ENCODE assay signal across 30 cellular contexts in the genomic region with DNA sequence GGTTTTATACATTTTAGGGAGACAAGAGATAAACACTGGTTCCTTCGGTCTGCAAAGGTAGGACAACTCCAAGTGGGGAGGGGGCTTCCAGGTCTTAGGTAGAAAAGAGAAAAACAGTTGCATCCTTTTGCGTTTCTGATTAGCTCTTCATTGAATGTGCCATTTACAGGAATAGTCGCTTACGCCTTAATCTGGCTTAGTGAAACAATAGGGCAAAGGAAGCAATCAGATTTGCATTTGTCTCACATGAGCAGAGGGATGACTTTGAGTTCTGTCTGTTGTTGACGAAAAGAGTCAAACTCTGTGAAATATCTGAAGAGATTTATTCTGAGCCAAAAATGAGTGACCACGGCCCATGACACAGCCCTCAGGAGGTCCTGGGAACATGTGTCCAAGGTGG.
"Had no signal": no experiment of that assay in that cellular context is flagged by ENCODE, and none has a peak within 500 bp of the region (broad histone marks: within the 10 kb centered on the region; RNA-seq: fewer than 3 reads in every experiment).

No MANE protein-coding gene starts in this region.

- H3K4me3 ChIP-seq: adrenal gland, body of pancreas, breast epithelium, cardiac muscle cell, colonic mucosa, gastrocnemius medialis had no signal

- H3K9me3 ChIP-seq: adrenal gland, body of pancreas, breast epithelium, colonic mucosa, gastrocnemius medialis had no signal

- ATAC-seq: activated CD4-positive, CD25-positive, alpha-beta regulatory T cell treated with anti-CD3 and anti-CD28 coated beads, Interleukin-2, amount 50 U/mL, for 24 hours; activated CD8-positive, alpha-beta memory T cell treated with anti-CD3 and anti-CD28 coated beads, Interleukin-2, amount 10 ng/mL, durations not matched to agents 7 days and 5 days; activated CD8-positive, alpha-beta T cell treated with anti-CD3 and anti-CD28 coated beads, Interleukin-2, amount 10 ng/mL, durations not matched to agents 7 days and 5 days; activated naive CD8-positive, alpha-beta T cell treated with anti-CD3 and anti-CD28 coated beads, Interleukin-2, amount 50 U/mL, for 24 hours; body of pancreas; esophagus mucosa; foreskin keratinocyte; gastrocnemius medialis; T-helper 17 cell had no signal

- H3K27ac ChIP-seq: adrenal gland, body of pancreas, breast epithelium, cardiac muscle cell, colonic mucosa, foreskin keratinocyte, gastrocnemius medialis, WERI-Rb-1 had no signal

- DNase-seq: activated B cell treated with CpG ODN at 0.5 μM for 24 hours; activated CD4-positive, alpha-beta memory T cell treated with anti-CD3 and anti-CD28 coated beads for 36 hours; activated CD4-positive, alpha-beta T cell treated with anti-CD3 and anti-CD28 coated beads, Interleukin-2, amount 10 ng/mL, durations not matched to agents 24 days and 14 days; activated CD8-positive, alpha-beta memory T cell treated with anti-CD3 and anti-CD28 coated beads, Interleukin-2, amount 10 ng/mL, durations not matched to agents 7 days and 5 days; activated CD8-positive, alpha-beta memory T cell treated with anti-CD3 and anti-CD28 coated beads, Interleukin-2, amount 50 U/mL, for 4 hours; activated CD8-positive, alpha-beta T cell treated with anti-CD3 and anti-CD28 coated beads, Interleukin-2, amount 10 ng/mL, durations not matched to agents 7 days and 5 days; activated effector memory CD4-positive, alpha-beta T cell treated with anti-CD3 and anti-CD28 coated beads, Interleukin-2, amount 50 U/mL, for 16 hours; activated naive CD4-positive, alpha-beta T cell treated with anti-CD3 and anti-CD28 coated beads for 36 hours; activated naive CD8-positive, alpha-beta T cell treated with anti-CD3 and anti-CD28 coated beads for 36 hours; activated naive CD8-positive, alpha-beta T cell treated with anti-CD3 and anti-CD28 coated beads, Interleukin-2, amount 50 U/mL, for 24 hours; activated T-cell treated with anti-CD3 and anti-CD28 coated beads, Interleukin-2, amount 50 U/mL, for 1 hour; activated T-cell treated with anti-CD3 and anti-CD28 coated beads, Interleukin-2, amount 50 U/mL, for 48 hours; amygdala; aorta; body of pancreas; central memory CD4-positive, alpha-beta T cell; cerebellar nuclear complex; colonic mucosa; effector CD8-positive, alpha-beta T cell; foreskin keratinocyte; gastrocnemius medialis; T-helper 1 cell; T-helper 17 cell; T1000; WERI-Rb-1 had no signal

- H3K4me1 ChIP-seq: adrenal gland, body of pancreas, breast epithelium, colonic mucosa, foreskin keratinocyte, gastrocnemius medialis had no signal

- H3K27me3 ChIP-seq: adrenal gland, body of pancreas, cardiac muscle cell, colonic mucosa, foreskin keratinocyte, gastrocnemius medialis had no signal

- H3K36me3 ChIP-seq: adrenal gland, breast epithelium, cardiac muscle cell, colonic mucosa, gastrocnemius medialis, WERI-Rb-1 had no signal
